ENCODE assay signal across 8 cellular contexts in the genomic region with DNA sequence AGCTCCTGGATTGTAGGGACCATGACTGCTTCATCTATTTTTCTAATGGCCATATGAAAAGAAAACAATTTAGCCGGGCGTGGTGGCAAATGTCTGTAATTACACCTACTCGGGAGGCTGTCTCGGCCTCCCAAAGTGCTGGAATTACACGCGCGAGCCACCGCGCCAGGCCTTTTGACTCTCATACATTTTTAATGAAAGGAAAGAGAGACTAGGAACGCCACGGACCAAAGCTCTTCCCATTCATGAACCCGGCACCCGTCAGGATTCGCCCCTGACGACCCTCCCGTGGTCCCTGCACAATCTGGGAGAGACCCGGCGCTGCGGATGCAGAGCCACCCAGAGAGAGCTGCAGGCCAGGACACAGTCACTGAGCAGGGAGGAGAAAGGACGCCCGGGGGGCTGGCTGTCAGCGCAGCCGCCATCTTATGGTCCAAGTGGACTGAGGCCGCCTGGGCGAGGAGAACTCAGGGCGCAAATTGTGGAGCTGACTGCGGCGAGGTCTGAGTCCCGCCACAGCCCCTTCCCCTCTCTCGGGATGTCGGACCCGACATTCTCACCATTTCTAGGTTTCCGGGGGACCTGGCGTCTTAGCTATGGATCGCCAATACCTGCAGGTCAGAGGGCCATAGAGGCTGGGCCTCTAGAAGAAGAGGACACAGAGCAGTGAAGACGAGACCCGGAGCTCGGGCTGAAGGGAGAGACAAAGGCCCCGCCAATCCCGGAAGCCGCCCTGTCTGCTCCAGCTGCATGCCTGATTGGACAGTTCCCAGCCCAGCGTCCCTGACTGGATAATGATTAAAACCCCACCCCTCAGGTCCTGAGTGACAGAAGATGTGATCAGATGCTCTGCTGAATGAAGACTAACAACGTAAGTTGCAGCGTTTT. TPM values are rescaled to one million over a fixed set of nuclear protein-coding genes. Genes with fewer than 3 reads are reported as not detected.
DNase-seq lines count a peak whose midpoint lies in the region; ATAC-seq and TF ChIP-seq lines count a peak whose summit lies in the region.

A gene (minus strand): TSS at position 705 of the 888 bp plus-strand sequence. CDS start 142 bp downstream, at position 563.

- H3K9me3 ChIP-seq in right atrium auricular region (no peaks in the 10 kb centered on the region), vagina (no peaks in the 10 kb centered on the region)

- peak in 1 of 2 donors; percentile 23 for TF ChIP-seq POLR2A in vagina (IDR thresholded peaks at IDR 0.05)

- H3K4me3 ChIP-seq in right atrium auricular region (peak within 1 kb of the TSS; percentile 53 to 77), vagina (peak within 1 kb of the TSS; percentile 58 to 62)

- H3K4me1 ChIP-seq in right atrium auricular region (peaks cover 0 to 4% of the 10 kb centered on the region in 2 donors), vagina (peaks cover 8% of the 10 kb centered on the region)

- peak in 1 of 2 donors; percentile 35 for TF ChIP-seq CTCF in right atrium auricular region (IDR thresholded peaks at IDR 0.05)
- no peak for TF ChIP-seq CTCF in vagina (IDR thresholded peaks at IDR 0.05)

- no peaks in the 10 kb centered on the region for H3K36me3 ChIP-seq in right atrium auricular region
- peaks cover 0 to 8% of the 10 kb centered on the region in 2 donors for H3K36me3 ChIP-seq in vagina

- intact Hi-C loops in vagina (cut with DNase I) = no loop called here

- H3K27me3 ChIP-seq in right atrium auricular region (no peaks in the 10 kb centered on the region), vagina (no peaks in the 10 kb centered on the region)

- H3K27ac ChIP-seq in right atrium auricular region (peak within 1 kb of the TSS; percentile 70 to 78), vagina (peak within 1 kb of the TSS; percentile 66)

- ATAC-seq in GM21528 (IDR thresholded peaks at IDR 0.05; ENCODE audit: low FRiP score, unreplicated experiment) = peak; percentile 90

- DNase-seq in DMS79 (lab: John Stamatoyannopoulos, UW) = peak; percentile 98
- peak; percentile 87 for DNase-seq in KG1 (lab: John Stamatoyannopoulos, UW)
- DNase-seq in SKM-1 (lab: John Stamatoyannopoulos, UW; ENCODE audit: unreplicated experiment) = peak; percentile 74
- DNase-seq in amniotic epithelial cell (ENCODE audit: low read depth) = peak; percentile 90
- DNase-seq in right atrium auricular region (ENCODE audit: low spot score) = peak; percentile 92
- peak; percentile 90 for DNase-seq in putamen (ENCODE audit: low spot score)
- DNase-seq in vagina (ENCODE audit: extremely low spot score in 2 of 2) = peak in 1 of 2 donors; percentile 94

RNA-seq across cellular contexts. Expression of the gene that starts here (rescaled TPM):
- total RNA-seq in right atrium auricular region (under 1 TPM; 0.59 to 0.67 TPM), vagina (1.7 TPM)

Comparison
In these comparisons a context has a peak if more than half of its experiments do, and no peak if none do; other contexts are left out.
1. Peak in DNase-seq, H3K4me3 ChIP-seq and H3K27ac ChIP-seq in right atrium auricular region; RNA of the gene not detected or under 1 TPM.